ENCODE assay signal across 28 cellular contexts in the genomic region with DNA sequence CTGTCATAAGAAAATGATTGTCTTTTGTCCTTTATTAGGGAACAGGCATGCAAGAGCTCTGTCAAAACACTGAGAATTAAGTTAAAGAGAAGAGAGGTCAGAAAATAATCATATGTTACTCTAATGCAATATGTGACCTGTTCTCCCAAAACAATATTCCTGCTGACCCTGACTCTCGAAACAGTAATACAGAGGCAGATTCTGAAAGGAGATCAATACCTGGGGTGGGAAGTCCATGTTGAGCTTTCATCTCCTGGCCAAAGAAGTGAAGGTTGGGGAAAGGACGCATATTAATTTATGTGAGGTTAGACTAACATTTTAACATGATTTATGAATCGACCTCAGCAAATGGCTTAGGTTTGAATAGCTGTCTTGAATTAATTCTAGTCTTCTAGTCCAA.
"Had no signal": no experiment of that assay in that cellular context is flagged by ENCODE, and none has a peak within 500 bp of the region (broad histone marks: within the 10 kb centered on the region; RNA-seq: fewer than 3 reads in every experiment).

No MANE protein-coding gene starts in this region.

- H3K4me3 Mint-ChIP-seq: activated CD4-positive, alpha-beta T cell treated with anti-CD3 and anti-CD28 coated beads, Interleukin-2, amount 10 ng/mL, durations not matched to agents 24 days and 14 days; activated CD8-positive, alpha-beta T cell treated with anti-CD3 and anti-CD28 coated beads, Interleukin-2, amount 10 ng/mL, durations not matched to agents 7 days and 5 days; activated naive CD4-positive, alpha-beta T cell treated with anti-CD3 and anti-CD28 coated beads for 36 hours; activated T-cell treated with anti-CD3 and anti-CD28 coated beads, Interleukin-2, amount 50 U/mL, for 24 hours; brain had no signal

- H3K9me3 Mint-ChIP-seq: activated CD4-positive, alpha-beta T cell treated with anti-CD3 and anti-CD28 coated beads, Interleukin-2, amount 10 ng/mL, durations not matched to agents 24 days and 14 days; activated naive CD4-positive, alpha-beta T cell treated with anti-CD3 and anti-CD28 coated beads for 36 hours; activated naive CD4-positive, alpha-beta T cell treated with anti-CD3 and anti-CD28 coated beads, Interleukin-2, amount 50 U/mL, for 72 hours; activated T-cell treated with anti-CD3 and anti-CD28 coated beads, Interleukin-2, amount 50 U/mL, for 24 hours; brain had no signal

- H3K36me3 Mint-ChIP-seq: activated naive CD4-positive, alpha-beta T cell treated with anti-CD3 and anti-CD28 coated beads, Interleukin-2, amount 50 U/mL, for 72 hours; brain had no signal

- ATAC-seq: activated CD8-positive, alpha-beta T cell treated with anti-CD3 and anti-CD28 coated beads, Interleukin-2, amount 10 ng/mL, durations not matched to agents 7 days and 5 days; activated naive CD4-positive, alpha-beta T cell treated with anti-CD3 and anti-CD28 coated beads, Interleukin-2, amount 50 U/mL, for 72 hours; Panc1 had no signal

- H3K27ac Mint-ChIP-seq: activated CD4-positive, alpha-beta T cell treated with anti-CD3 and anti-CD28 coated beads, Interleukin-2, amount 10 ng/mL, durations not matched to agents 24 days and 14 days; activated CD8-positive, alpha-beta T cell treated with anti-CD3 and anti-CD28 coated beads, Interleukin-2, amount 10 ng/mL, durations not matched to agents 7 days and 5 days; activated naive CD4-positive, alpha-beta T cell treated with anti-CD3 and anti-CD28 coated beads for 36 hours; activated naive CD4-positive, alpha-beta T cell treated with anti-CD3 and anti-CD28 coated beads, Interleukin-2, amount 50 U/mL, for 72 hours; activated T-cell treated with anti-CD3 and anti-CD28 coated beads, Interleukin-2, amount 50 U/mL, for 24 hours; activated T-helper 2 cell treated with anti-CD3 and anti-CD28 coated beads, Interferon-gamma antibody, Interleukin-2, Interleukin-4, amounts not matched to agents 10 μg/mL and 5 μg/mL and 100 μg/mL, durations not matched to agents 14 hours and 24 hours and 36 hours had no signal

- DNase-seq: activated CD4-positive, alpha-beta T cell treated with anti-CD3 and anti-CD28 coated beads, Interleukin-2, amount 10 ng/mL, durations not matched to agents 24 days and 14 days; activated CD4-positive, alpha-beta T cell treated with anti-CD3 and anti-CD28 coated beads, Interleukin-2, amount 50 U/mL, for 48 hours; activated CD4-positive, CD25-positive, alpha-beta regulatory T cell; activated CD8-positive, alpha-beta T cell treated with anti-CD3 and anti-CD28 coated beads, Interleukin-2, amount 10 ng/mL, durations not matched to agents 7 days and 5 days; activated gamma-delta T cell treated with Interleukin-2 at 50 U/mL for 16 hours; activated naive CD4-positive, alpha-beta T cell treated with anti-CD3 and anti-CD28 coated beads for 36 hours; activated T-cell treated with anti-CD3 and anti-CD28 coated beads, Interleukin-2, amount 50 U/mL, for 24 hours; adrenal gland; central memory CD4-positive, alpha-beta T cell; MM.1S; MV-4-11; NCI-H1092; NCI-H146; NCI-H187; NCI-H2029 treated with DMSO at 0.1 percent for 48 hours; NCI-H2107; NCI-H2171; NCI-H226; NCI-H446 treated with DMSO at 0.1 percent for 48 hours; NCI-H524; SHP77; SJCRH30; T1000; WERI-Rb-1 had no signal

- H3K27me3 Mint-ChIP-seq: activated T-cell treated with anti-CD3 and anti-CD28 coated beads, Interleukin-2, amount 50 U/mL, for 24 hours; brain had no signal
